20 cellular contexts compared by ENCODE assay signal in the genomic region with DNA sequence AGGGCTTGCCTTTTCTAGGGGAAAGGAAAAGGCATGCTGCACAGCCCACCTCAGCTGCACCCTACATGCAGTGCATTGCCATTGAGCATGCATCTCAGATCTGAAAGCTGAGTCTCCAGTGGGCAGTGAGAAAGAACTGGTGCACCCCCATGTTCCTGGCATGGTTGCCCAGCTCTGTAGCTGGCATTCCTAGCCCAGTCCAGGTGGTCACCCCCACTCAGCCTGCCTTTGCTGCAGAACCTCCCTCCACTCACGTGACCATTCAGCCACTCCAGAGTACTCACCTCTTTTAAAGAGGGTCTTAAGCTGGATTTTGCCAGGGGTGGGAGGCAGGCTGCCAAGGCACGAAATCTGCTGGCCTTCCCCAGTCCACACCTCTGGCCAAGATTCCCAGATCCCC.
DNase-seq lines count a peak whose midpoint lies in the region; ATAC-seq lines count a peak whose summit lies in the region.
"Had no signal": no experiment of that assay in that cellular context is flagged by ENCODE, and none has a peak within 500 bp of the region (broad histone marks: within the 10 kb centered on the region; RNA-seq: fewer than 3 reads in every experiment).

No MANE protein-coding gene starts in this region.

- no peak overlapping the region for H3K4ac ChIP-seq in trophoblast cell (ENCODE audit: low read depth, low read length)

- H2AK5ac ChIP-seq in trophoblast cell (ENCODE audit: low read length), result no peak overlapping the region

- H3K18ac ChIP-seq in trophoblast cell (ENCODE audit: low read length), result no peak overlapping the region

- no peak overlapping the region for H4K91ac ChIP-seq in trophoblast cell (ENCODE audit: low read depth, low read length)

- peak overlapping the region; percentile 2 for H3K23ac ChIP-seq in trophoblast cell (ENCODE audit: low read length)

- no peak overlapping the region for H3K4me3 ChIP-seq in trophoblast cell (ENCODE audit: low read depth, low read length)
- H3K4me3 ChIP-seq in H7 (ENCODE audit: insufficient read depth, low read depth, low read length), result no peak overlapping the region
- H3K4me3 ChIP-seq: A549; BLaER1 treated with 17β-estradiol and CSF1 and Interleukin-3, amounts not matched to agents 10 nM and 100 nM had no signal

- H3K27me3 ChIP-seq in trophoblast cell (ENCODE audit: insufficient read depth, low read length) (no peaks in the 10 kb centered on the region), H7 (ENCODE audit: control insufficient read depth, insufficient read depth, low read length) (no peaks in the 10 kb centered on the region)
- H3K27me3 ChIP-seq: BE2C; BLaER1 treated with 17β-estradiol and CSF1 and Interleukin-3, amounts not matched to agents 10 nM and 100 nM had no signal

- no peak overlapping the region for H2AFZ ChIP-seq in trophoblast cell (ENCODE audit: insufficient read depth, low read length, poor library complexity)

- H3K79me1 ChIP-seq in trophoblast cell (ENCODE audit: low read length), result no peaks in the 10 kb centered on the region

- no peaks in the 10 kb centered on the region for H3K9me3 ChIP-seq in trophoblast cell (ENCODE audit: insufficient read depth, low read depth, low read length)
- H3K9me3 ChIP-seq: A549; BE2C; BLaER1 treated with 17β-estradiol and CSF1 and Interleukin-3, amounts not matched to agents 10 nM and 100 nM had no signal

- no peak overlapping the region for H4K8ac ChIP-seq in trophoblast cell (ENCODE audit: low read depth, low read length)

- no peak overlapping the region for H2BK12ac ChIP-seq in trophoblast cell (ENCODE audit: low read length)

- DNase-seq in NCI-H1092 treated with DMSO at 0.1 percent for 48 hours (lab: John Stamatoyannopoulos, UW) (peak; percentile 29), NCI-H1092 (lab: John Stamatoyannopoulos, UW) (no peak), ecto neural progenitor cell (ENCODE audit: low spot score) (peak; percentile 39), trophoblast cell (no peak), SW480 (ENCODE audit: low spot score) (no peak), H7 (no peak)
- DNase-seq: 8988T; ACHN; AML-193; BE2C; CD4-positive, alpha-beta T cell; CD8-positive, alpha-beta memory T cell; DMS 273 treated with DMSO at 0.1 percent for 48 hours; DND-41; GOT3; H9 had no signal

- no peak overlapping the region for H3K14ac ChIP-seq in trophoblast cell (ENCODE audit: low read length)

- peaks cover 0 to 2% of the 10 kb centered on the region in 2 experiments for H3K4me1 ChIP-seq in trophoblast cell (ENCODE audit: control insufficient read depth in 1 of 2, insufficient read depth in 2 of 2, low read length in 2 of 2)
- H3K4me1 ChIP-seq: A549; BE2C; BLaER1 treated with 17β-estradiol and CSF1 and Interleukin-3, amounts not matched to agents 10 nM and 100 nM had no signal

- H2BK120ac ChIP-seq in trophoblast cell (ENCODE audit: insufficient read depth, low read length, poor library complexity), result no peak overlapping the region

- no peak overlapping the region for H3K4me2 ChIP-seq in trophoblast cell (ENCODE audit: low read length)
- H3K4me2 ChIP-seq: A549; BLaER1 treated with 17β-estradiol and CSF1 and Interleukin-3, amounts not matched to agents 10 nM and 100 nM had no signal

- H3K79me2 ChIP-seq in trophoblast cell (ENCODE audit: control insufficient read depth, insufficient read depth, low read length, poor library complexity), result no peaks in the 10 kb centered on the region

- no CpG with 5 or more reads among the region's 2 CpGs for WGBS in trophoblast cell (ENCODE audit: extremely low coverage, insufficient coverage, insufficient read length)

- no peak overlapping the region for H3K27ac ChIP-seq in trophoblast cell (ENCODE audit: low read depth, low read length)
- H3K27ac ChIP-seq: A549; BLaER1 treated with 17β-estradiol and CSF1 and Interleukin-3, amounts not matched to agents 10 nM and 100 nM had no signal

- no peaks in the 10 kb centered on the region for H3K36me3 ChIP-seq in trophoblast cell (ENCODE audit: control insufficient read depth in 1 of 2, insufficient read depth in 2 of 2, low read length in 2 of 2)
- H3K36me3 ChIP-seq in H7 (replicated peaks; ENCODE audit: control insufficient read depth, insufficient read depth, low read length), result no peaks in the 10 kb centered on the region
- H3K36me3 ChIP-seq: BE2C; BLaER1 treated with 17β-estradiol and CSF1 and Interleukin-3, amounts not matched to agents 10 nM and 100 nM had no signal

- no peak overlapping the region for H4K12ac ChIP-seq in trophoblast cell (ENCODE audit: low read depth, low read length)

- no peak overlapping the region for H2BK5ac ChIP-seq in trophoblast cell (ENCODE audit: low read depth, low read length, poor library complexity)

- no peak overlapping the region for H3K9ac ChIP-seq in trophoblast cell (ENCODE audit: low read length)
- H3K9ac ChIP-seq: BLaER1 treated with 17β-estradiol and CSF1 and Interleukin-3, amounts not matched to agents 10 nM and 100 nM had no signal

- ATAC-seq in HG03354 (IDR thresholded peaks at IDR 0.05; ENCODE audit: poor library complexity, severe bottlenecking, unreplicated experiment), result no peak
- ATAC-seq: A549, HCT116 had no signal

Comparison
In these comparisons a context has a peak if more than half of its experiments do, and no peak if none do; other contexts are left out.
1. DNase-seq: peak in NCI-H1092 treated with DMSO at 0.1 percent for 48 hours (single experiment) and ecto neural progenitor cell (single experiment); none in NCI-H1092 (single experiment), trophoblast cell (0 of 2), SW480 (single experiment) and H7 (single experiment).